Comparison of ENCODE assay signal across 23 cellular contexts in the genomic region with DNA sequence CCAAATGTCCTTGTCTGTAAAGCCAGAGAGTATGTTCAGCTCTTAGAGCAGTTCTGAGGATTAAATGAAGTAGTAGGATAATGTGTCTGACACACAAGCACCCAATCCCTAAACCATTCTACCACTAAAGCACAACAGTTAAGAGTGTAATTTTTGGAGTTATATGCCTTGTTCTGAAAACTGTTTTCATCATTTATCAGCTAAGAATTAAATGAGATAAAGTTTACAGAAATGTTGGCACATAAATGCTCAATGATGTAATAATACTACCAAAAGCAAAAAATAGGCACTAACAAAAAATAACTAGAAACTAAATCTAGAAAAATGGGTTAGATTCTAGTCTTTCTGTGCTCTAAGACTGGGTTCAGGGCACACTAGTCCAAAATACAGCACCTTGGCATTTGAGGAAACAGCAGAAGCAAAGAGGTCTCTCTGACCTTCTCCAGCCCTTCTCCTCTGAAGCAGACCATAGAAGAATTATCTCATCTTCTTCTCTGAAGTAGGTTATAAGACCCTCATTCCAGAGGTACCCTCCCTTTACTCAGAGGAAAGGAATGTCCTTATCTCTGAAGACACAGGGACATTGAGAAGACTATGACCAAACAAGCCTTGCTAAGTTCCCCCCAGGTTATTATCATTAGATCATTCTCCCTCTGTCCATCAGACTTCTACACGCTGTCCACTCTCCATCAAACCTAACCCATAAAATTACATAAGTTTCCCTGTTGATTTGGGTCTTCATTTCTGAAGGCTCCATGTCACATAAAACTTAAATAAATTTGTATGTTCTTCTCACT. TPM values are rescaled to one million over a fixed set of nuclear protein-coding genes. Genes with fewer than 3 reads are reported as not detected.
DNase-seq lines count a peak whose midpoint lies in the region; ATAC-seq, FAIRE-seq and TF ChIP-seq lines count a peak whose summit lies in the region.
"Had no signal": no experiment of that assay in that cellular context is flagged by ENCODE, and none has a peak within 500 bp of the region (broad histone marks: within the 10 kb centered on the region; RNA-seq: fewer than 3 reads in every experiment).

No MANE protein-coding gene starts in this region.

- H4K20me1 ChIP-seq in K562 (replicated peaks; ENCODE audit: control insufficient read depth, insufficient read depth, low read length), result no peaks in the 10 kb centered on the region

- H3K27ac ChIP-seq in K562 (ENCODE audit: extremely low read depth, low read depth, low read length) (no peak overlapping the region; the same call in 2 of the 3 replicates), adrenal gland (no peak overlapping the region)
- H3K27ac ChIP-seq: 22Rv1 had no signal

- peak; percentile 84 for FAIRE-seq in K562 (lab: Jason Lieb, UNC)
- FAIRE-seq: GM12892 had no signal

- no peaks in the 10 kb centered on the region for H3K27me3 Mint-ChIP-seq in activated CD4-positive, alpha-beta T cell treated with anti-CD3 and anti-CD28 coated beads, Interleukin-2, amount 10 ng/mL, durations not matched to agents 24 days and 14 days
- no peaks in the 10 kb centered on the region for H3K27me3 Mint-ChIP-seq in naive B cell
- H3K27me3 Mint-ChIP-seq in activated T-helper 2 cell treated with anti-CD3 and anti-CD28 coated beads, Interferon-gamma antibody, Interleukin-2, Interleukin-4, amounts not matched to agents 10 μg/mL and 5 μg/mL and 100 μg/mL, durations not matched to agents 14 hours and 24 hours and 36 hours (ENCODE audit: low read depth), result no peaks in the 10 kb centered on the region
- H3K27me3 Mint-ChIP-seq: CD4-positive, alpha-beta memory T cell had no signal

- no peak overlapping the region for H3K4me2 ChIP-seq in K562 (ENCODE audit: insufficient read depth, low read length)
- H3K4me2 ChIP-seq: SK-N-SH had no signal

- DNase-seq in activated CD4-positive, alpha-beta T cell treated with anti-CD3 and anti-CD28 coated beads, Interleukin-2, amount 10 ng/mL, durations not matched to agents 24 days and 14 days, result peak; percentile 22
- DNase-seq in activated CD4-positive, alpha-beta T cell treated with anti-CD3 and anti-CD28 coated beads for 4 hours, result no peak
- DNase-seq in NCI-H226 (peak; percentile 39), K562 (ENCODE audit: extremely low read depth in 1 of 4, low spot score in 3 of 4) (peak; percentile 16 to 74 (median 47)), naive B cell (no peak), adrenal gland (no peak)
- no peak for DNase-seq in activated T-helper 2 cell treated with anti-CD3 and anti-CD28 coated beads, Interferon-gamma antibody, Interleukin-2, Interleukin-4, amounts not matched to agents 10 μg/mL and 5 μg/mL and 100 μg/mL, durations not matched to agents 14 hours and 24 hours and 36 hours (ENCODE audit: low spot score)
- DNase-seq: BE2C; CD4-positive, alpha-beta memory T cell; DMS79 treated with DMSO at 0.1 percent for 48 hours; GDM1; GOT3; HFFc6; NCI-H1105 treated with DMSO at 0.1 percent for 48 hours; NCI-H1694 treated with DMSO at 0.1 percent for 48 hours; NCI-H2107; NCI-H345; NCI-H69; Right ventricle myocardium superior; SK-N-SH had no signal

- no peak overlapping the region for H3K9ac ChIP-seq in K562 (ENCODE audit: insufficient read depth in 1 of 2, low read depth in 2 of 2, low read length in 2 of 2)
- H3K9ac ChIP-seq: SK-N-SH had no signal

- H3K4me1 ChIP-seq in K562 (replicated peaks in 1 of 2; ENCODE audit: control insufficient read depth in 2 of 2, insufficient read depth in 2 of 2, low read length in 2 of 2) (peaks cover 3 to 17% of the 10 kb centered on the region in 2 experiments; a peak in 3 of 5 replicates), adrenal gland (replicated peaks in 1 of 2) (peaks cover 0 to 23% of the 10 kb centered on the region in 2 donors)

- no peaks in the 10 kb centered on the region for H3K9me1 ChIP-seq in K562 (ENCODE audit: control insufficient read depth, insufficient read depth, low read length)

- POLR2A ChIA-PET in K562 (lab: Yijun Ruan, JAX), result interaction anchor here (0.6 to 3.1 kb wide), 4 partner anchors 9 to 1013 kb away, joined by 3 to 13 read pairs (median 3); no protein-coding TSS in a partner anchor

- no TSS peak for BruUV-seq in K562 (replicated peaks; lab: Mats Ljungman, UMichigan)

- no peak overlapping the region for H3K4me3 ChIP-seq in K562
- no peak overlapping the region for H3K4me3 ChIP-seq in adrenal gland

- H3K27me3 ChIP-seq in K562 (ENCODE audit: control insufficient read depth in 2 of 2, insufficient read depth in 2 of 2, low read length in 2 of 2) (no peaks in the 10 kb centered on the region), adrenal gland (no peaks in the 10 kb centered on the region)
- H3K27me3 ChIP-seq: BE2C had no signal

- no peak overlapping the region for H3K27ac Mint-ChIP-seq in activated CD4-positive, alpha-beta T cell treated with anti-CD3 and anti-CD28 coated beads, Interleukin-2, amount 10 ng/mL, durations not matched to agents 24 days and 14 days
- peak overlapping the region in 4 of 6 donors; percentile 2 to 93 (median 14) for H3K27ac Mint-ChIP-seq in naive B cell
- H3K27ac Mint-ChIP-seq in activated T-helper 2 cell treated with anti-CD3 and anti-CD28 coated beads, Interferon-gamma antibody, Interleukin-2, Interleukin-4, amounts not matched to agents 10 μg/mL and 5 μg/mL and 100 μg/mL, durations not matched to agents 14 hours and 24 hours and 36 hours, result no peak overlapping the region

- intact Hi-C loops in activated CD4-positive, alpha-beta T cell treated with anti-CD3 and anti-CD28 coated beads, Interleukin-2, amount 10 ng/mL, durations not matched to agents 24 days and 14 days (cut with micrococcal nuclease), result no loop called here
- intact Hi-C loops in K562 (cut with micrococcal nuclease) (no loop called here), adrenal gland (cut with DNase I) (no loop called here)
- intact Hi-C loops in activated T-helper 2 cell treated with anti-CD3 and anti-CD28 coated beads, Interferon-gamma antibody, Interleukin-2, Interleukin-4, amounts not matched to agents 10 μg/mL and 5 μg/mL and 100 μg/mL, durations not matched to agents 14 hours and 24 hours and 36 hours (cut with micrococcal nuclease), result no loop called here

- TF ChIP-seq CTCF in K562 (IDR thresholded peaks at IDR 0.05 in 2 of 3, conservative IDR thresholded peaks at IDR 0.05 in 1 of 3; ENCODE audit: insufficient read depth in 2 of 3, low read depth in 1 of 3, low read length in 3 of 3) (no peak), adrenal gland (IDR thresholded peaks at IDR 0.05) (no peak)

- no peak overlapping the region for H2AFZ ChIP-seq in K562 (ENCODE audit: low read depth, low read length)

- H3K36me3 ChIP-seq in K562 (ENCODE audit: control insufficient read depth, insufficient read depth, low read length), result no peaks in the 10 kb centered on the region; the same call in 2 of the 3 replicates
- H3K36me3 ChIP-seq in adrenal gland (replicated peaks in 1 of 2), result no peaks in the 10 kb centered on the region
- H3K36me3 ChIP-seq: BE2C had no signal

- peaks cover 4% of the 10 kb centered on the region for H3K9me3 Mint-ChIP-seq in activated CD4-positive, alpha-beta T cell treated with anti-CD3 and anti-CD28 coated beads, Interleukin-2, amount 10 ng/mL, durations not matched to agents 24 days and 14 days
- H3K9me3 Mint-ChIP-seq in naive B cell, result no peaks in the 10 kb centered on the region
- H3K9me3 Mint-ChIP-seq in activated T-helper 2 cell treated with anti-CD3 and anti-CD28 coated beads, Interferon-gamma antibody, Interleukin-2, Interleukin-4, amounts not matched to agents 10 μg/mL and 5 μg/mL and 100 μg/mL, durations not matched to agents 14 hours and 24 hours and 36 hours, result no peaks in the 10 kb centered on the region
- H3K9me3 Mint-ChIP-seq: CD4-positive, alpha-beta memory T cell; HFFc6 had no signal

- peaks cover 3% of the 10 kb centered on the region for H3K36me3 Mint-ChIP-seq in activated CD4-positive, alpha-beta T cell treated with anti-CD3 and anti-CD28 coated beads, Interleukin-2, amount 10 ng/mL, durations not matched to agents 24 days and 14 days (ENCODE audit: low read depth)
- peaks cover 0 to 7% of the 10 kb centered on the region in 2 donors for H3K36me3 Mint-ChIP-seq in naive B cell
- peaks cover 3% of the 10 kb centered on the region for H3K36me3 Mint-ChIP-seq in activated T-helper 2 cell treated with anti-CD3 and anti-CD28 coated beads, Interferon-gamma antibody, Interleukin-2, Interleukin-4, amounts not matched to agents 10 μg/mL and 5 μg/mL and 100 μg/mL, durations not matched to agents 14 hours and 24 hours and 36 hours (ENCODE audit: low read depth)

- WGBS in K562 (ENCODE audit: insufficient coverage, low coverage, missing lambda C conversion rate), result 0% methylated on average over 1 of the region's 1 CpG
- WGBS in adrenal gland, 4 donors, result 86 to 96% (median 94%) methylated on average over 1 of the region's 1 CpG

- in situ Hi-C loops in K562 (cut with MboI), result no loop called here

- CTCF ChIA-PET in K562 (lab: Yijun Ruan, JAX; ENCODE audit: low intra/inter-chr PET ratio), result no interaction called here

- TF ChIP-seq RAD21 in K562 (CRISPR knock-in tag; conservative IDR thresholded peaks at IDR 0.05 in 1 of 2, IDR thresholded peaks at IDR 0.05 in 1 of 2), result no peak

- peaks cover 33% of the 10 kb centered on the region for H3K79me2 ChIP-seq in K562 (ENCODE audit: control insufficient read depth, insufficient read depth, low read length)

- peaks cover 4% of the 10 kb centered on the region for H3K4me1 Mint-ChIP-seq in activated CD4-positive, alpha-beta T cell treated with anti-CD3 and anti-CD28 coated beads, Interleukin-2, amount 10 ng/mL, durations not matched to agents 24 days and 14 days
- peaks cover 10 to 26% (median 22%) of the 10 kb centered on the region in 3 donors for H3K4me1 Mint-ChIP-seq in naive B cell
- H3K4me1 Mint-ChIP-seq in activated T-helper 2 cell treated with anti-CD3 and anti-CD28 coated beads, Interferon-gamma antibody, Interleukin-2, Interleukin-4, amounts not matched to agents 10 μg/mL and 5 μg/mL and 100 μg/mL, durations not matched to agents 14 hours and 24 hours and 36 hours (ENCODE audit: low read depth), result peaks cover 4% of the 10 kb centered on the region

- H3K4me3 Mint-ChIP-seq in activated CD4-positive, alpha-beta T cell treated with anti-CD3 and anti-CD28 coated beads, Interleukin-2, amount 10 ng/mL, durations not matched to agents 24 days and 14 days, result no peak overlapping the region
- H3K4me3 Mint-ChIP-seq in naive B cell, result no peak overlapping the region
- H3K4me3 Mint-ChIP-seq in activated T-helper 2 cell treated with anti-CD3 and anti-CD28 coated beads, Interferon-gamma antibody, Interleukin-2, Interleukin-4, amounts not matched to agents 10 μg/mL and 5 μg/mL and 100 μg/mL, durations not matched to agents 14 hours and 24 hours and 36 hours (ENCODE audit: low read depth), result no peak overlapping the region
- H3K4me3 Mint-ChIP-seq: HFFc6 had no signal

- TF ChIP-seq POLR2A in K562 (conservative IDR thresholded peaks at IDR 0.05), result no peak
- no peak for TF ChIP-seq POLR2A in adrenal gland (IDR thresholded peaks at IDR 0.05)

- H3K9me3 ChIP-seq in K562 (replicated peaks; ENCODE audit: control insufficient read depth, insufficient read depth, low read depth, low read length) (no peaks in the 10 kb centered on the region), adrenal gland (replicated peaks in 1 of 3) (no peaks in the 10 kb centered on the region)
- H3K9me3 ChIP-seq: BE2C, SK-N-SH had no signal

- ATAC-seq in K562 (peak; percentile 84), naive B cell (ENCODE audit: low read depth in 2 of 2) (no peak), HG02798 (IDR thresholded peaks at IDR 0.05; ENCODE audit: poor library complexity, unreplicated experiment) (no peak)

- TF ChIP-seq EP300 in K562 (IDR thresholded peaks at IDR 0.05; ENCODE audit: low read length), result peak; percentile 30; the same call in 1 of the 2 replicates

RNA-seq across cellular contexts. Expression of a gene that starts 20.6 kb away (rescaled TPM):
- 9.9 and 11.1 TPM in 2 replicates for total RNA-seq in activated CD4-positive, alpha-beta T cell treated with anti-CD3 and anti-CD28 coated beads, Interleukin-2, amount 10 ng/mL, durations not matched to agents 24 days and 14 days
- 41.6 and 59.9 TPM in 2 replicates for total RNA-seq in K562 (2011; cell fraction: chromatin; rRNA removed; ENCODE audit: low replicate concordance)
- total RNA-seq in K562 (2011; cell fraction: nucleolus; rRNA removed), result 17.2 and 21.7 TPM in 2 replicates
- total RNA-seq in K562 (2011; cell fraction: nucleoplasm; rRNA removed), result 31.7 and 41.7 TPM in 2 replicates
- total RNA-seq in K562 (2014; rRNA removed), result 6.1 and 6.6 TPM in 2 replicates
- total RNA-seq in K562 (2014; rRNA removed; fragmentation: Illumina TruSeq; extraction: Trizol), result 9.5 and 10.9 TPM in 2 replicates
- 8.6 and 9.2 TPM in 2 replicates for total RNA-seq in K562 (2015; rRNA removed; fragmentation: Illumina TruSeq; extraction: Trizol)
- 14.1 and 15.0 TPM in 2 replicates for total RNA-seq in K562 (2021)
- 8.1 and 9.4 TPM in 2 replicates for polyA plus RNA-seq in K562 (2011; rRNA removed)
- polyA plus RNA-seq in K562 (2011; cell fraction: cytosol; rRNA removed), result 4.6 and 6.3 TPM in 2 replicates
- 7.2 and 7.7 TPM in 2 replicates for polyA plus RNA-seq in K562 (2011; cell fraction: nucleus; rRNA removed)
- 5.5 and 6.0 TPM in 2 replicates for polyA plus RNA-seq in K562 (2012)
- 8.7 and 8.9 TPM in 2 replicates for polyA plus RNA-seq in K562 (2014; fragmentation: Illumina TruSeq; extraction: Trizol)
- polyA plus RNA-seq in K562 (2014; fragmentation: Nextera tagmentation; extraction: Ambion mirVana), result 1 to 10 TPM; 1.4 to 2.2 TPM
- polyA plus RNA-seq in K562 (2014; rRNA removed), result 5.6 and 5.8 TPM in 2 replicates
- polyA minus RNA-seq in K562 (2011; rRNA and poly(A)+ RNA removed), result 30.6 and 32.6 TPM in 2 replicates
- polyA minus RNA-seq in K562 (2011; cell fraction: cytosol; rRNA and poly(A)+ RNA removed), result 15.8 and 16.8 TPM in 2 replicates
- 10.0 and 15.8 TPM in 2 replicates for polyA minus RNA-seq in K562 (2011; cell fraction: nucleus; rRNA and poly(A)+ RNA removed)
- polyA plus RNA-seq in naive B cell (ENCODE audit: low read depth in 6 of 6), result 1 to 10 TPM in 4 of 6 donors, under 1 TPM in 1, not detected in 1; 0.79 to 3.4 (median 2.5) TPM
- total RNA-seq in adrenal gland, result 10 to 100 TPM in 6 of 8 donors, 1 to 10 TPM in 2; 8.8 to 21.0 (median 14.6) TPM
- polyA plus RNA-seq in adrenal gland, result 1 to 10 TPM; 2.9 to 7.2 (median 6.0) TPM
- 7.7 and 8.5 TPM in 2 replicates for total RNA-seq in activated T-helper 2 cell treated with anti-CD3 and anti-CD28 coated beads, Interferon-gamma antibody, Interleukin-2, Interleukin-4, amounts not matched to agents 10 μg/mL and 5 μg/mL and 100 μg/mL, durations not matched to agents 14 hours and 24 hours and 36 hours

Comparison
In these comparisons a context has a peak if more than half of its experiments do, and no peak if none do; other contexts are left out.
1. DNase-seq: peak in activated CD4-positive, alpha-beta T cell treated with anti-CD3 and anti-CD28 coated beads, Interleukin-2, amount 10 ng/mL, durations not matched to agents 24 days and 14 days (single experiment), NCI-H226 (single experiment) and K562 (4 of 4); none in activated CD4-positive, alpha-beta T cell treated with anti-CD3 and anti-CD28 coated beads for 4 hours (0 of 2), naive B cell (single experiment), adrenal gland (0 of 7) and activated T-helper 2 cell treated with anti-CD3 and anti-CD28 coated beads, Interferon-gamma antibody, Interleukin-2, Interleukin-4, amounts not matched to agents 10 μg/mL and 5 μg/mL and 100 μg/mL, durations not matched to agents 14 hours and 24 hours and 36 hours (single experiment).
2. H3K27ac Mint-ChIP-seq: peak in naive B cell (4 of 6); none in activated CD4-positive, alpha-beta T cell treated with anti-CD3 and anti-CD28 coated beads, Interleukin-2, amount 10 ng/mL, durations not matched to agents 24 days and 14 days (single experiment) and activated T-helper 2 cell treated with anti-CD3 and anti-CD28 coated beads, Interferon-gamma antibody, Interleukin-2, Interleukin-4, amounts not matched to agents 10 μg/mL and 5 μg/mL and 100 μg/mL, durations not matched to agents 14 hours and 24 hours and 36 hours (single experiment).